Comparison of ENCODE assay signal across 8 cellular contexts in the genomic region with DNA sequence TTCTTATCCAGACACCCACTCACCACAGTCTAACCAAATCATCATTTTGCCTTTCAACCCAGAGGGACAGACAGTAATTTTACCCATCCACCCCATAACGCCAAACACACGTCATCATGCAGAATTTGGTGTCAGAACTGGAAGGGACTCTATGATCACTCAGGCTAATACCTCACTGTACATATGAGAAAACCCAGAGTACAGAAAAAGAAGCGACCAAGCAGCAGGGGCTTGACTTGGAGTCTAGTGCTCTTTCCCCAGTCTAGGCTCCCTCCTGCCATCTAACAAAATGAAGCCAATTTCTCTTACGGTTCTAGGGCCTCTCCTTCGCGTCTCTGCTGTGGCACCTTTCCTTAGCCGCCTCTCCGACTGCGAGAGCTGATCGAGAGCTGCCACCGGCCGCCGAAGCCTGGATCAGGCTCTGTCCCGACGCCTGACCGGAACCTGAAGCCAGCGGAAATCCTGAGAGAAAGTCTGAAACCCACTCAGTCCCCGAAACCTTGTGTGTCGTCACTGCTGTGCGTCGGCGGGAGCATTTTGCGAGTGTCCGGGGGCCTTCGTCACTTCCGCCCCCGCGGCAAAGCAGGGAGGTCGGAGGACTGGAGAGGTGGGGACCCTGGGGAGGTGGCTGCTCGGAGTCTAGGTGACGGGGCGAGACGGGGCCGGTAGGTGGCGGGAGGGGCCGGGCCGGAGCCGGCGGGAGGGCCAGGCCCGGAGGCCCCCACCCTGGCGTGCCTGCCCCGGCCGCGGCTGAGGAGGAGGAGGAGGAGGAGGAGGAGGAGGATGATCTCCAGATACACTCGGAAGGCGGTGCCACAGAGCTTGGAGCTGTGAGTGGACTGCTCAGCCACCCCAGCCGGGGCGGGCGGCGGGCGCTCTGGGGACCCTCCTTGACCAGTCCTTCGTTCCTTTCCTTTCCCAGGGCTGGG. TPM values are rescaled to one million over a fixed set of nuclear protein-coding genes. Genes with fewer than 3 reads are reported as not detected.
A peak's percentile ranks its signal among the peaks of the same experiment; 100 is the strongest.
DNase-seq lines count a peak whose midpoint lies in the region; ATAC-seq and TF ChIP-seq lines count a peak whose summit lies in the region.

A gene (minus strand): TSS at position 452 of the 929 bp plus-strand sequence. CDS start 4,071 bp downstream, outside the sequence.
A gene (plus strand): TSS at position 563 of the 929 bp plus-strand sequence. CDS start 221 bp downstream, at position 784.

- CTCF ChIA-PET in T-cell (lab: Charles Lee) = interaction anchor here in 1 of 2 donors (1.2 to 1.9 kb wide), 2 partner anchors 9 to 71 kb away, joined by 13 to 16 read pairs; a partner anchor contains a TSS

- intact Hi-C loops in cardiac septum (cut with DNase I) = loop anchor here (2.0 to 5.0 kb wide), 3 partner anchors 56 to 79 kb away; a partner anchor contains a TSS
- intact Hi-C loops in transverse colon (cut with DNase I; ENCODE audit: low total_unique reads) = loop anchor here (5.0 kb wide), 1 partner anchor 1381 kb away; no protein-coding TSS in a partner anchor

- H3K27me3 Mint-ChIP-seq in T-cell = no peaks in the 10 kb centered on the region

- peak within 1 kb of the TSS; percentile 78 for H2BK5ac ChIP-seq in trophoblast cell (ENCODE audit: low read depth, low read length, poor library complexity)

- H4K12ac ChIP-seq in trophoblast cell (ENCODE audit: low read depth, low read length) = peak within 1 kb of the TSS; percentile 92

- peak within 1 kb of the TSS; percentile 80 for H3K4me2 ChIP-seq in trophoblast cell (ENCODE audit: low read length)

- no peak within 1 kb of the TSS for H2BK12ac ChIP-seq in trophoblast cell (ENCODE audit: low read length)

- H3K27ac ChIP-seq in adipose tissue (ENCODE audit: low read depth, low read length) = peak within 1 kb of the TSS; percentile 71
- H3K27ac ChIP-seq in trophoblast cell (ENCODE audit: low read depth, low read length) = peak within 1 kb of the TSS; percentile 88
- peak within 1 kb of the TSS; percentile 96 to 99 (median 96) for H3K27ac ChIP-seq in transverse colon

- TF ChIP-seq EP300 in transverse colon (IDR thresholded peaks at IDR 0.05; ENCODE audit: low read depth) = no peak

- peaks cover 2 to 3% of the 10 kb centered on the region in 2 experiments for H3K4me1 ChIP-seq in trophoblast cell (ENCODE audit: control insufficient read depth in 1 of 2, insufficient read depth in 2 of 2, low read length in 2 of 2)
- H3K4me1 ChIP-seq in transverse colon = peaks cover 11 to 50% (median 19%) of the 10 kb centered on the region in 4 donors

- peak within 1 kb of the TSS; percentile 97 to 99 for H3K27ac Mint-ChIP-seq in T-cell

- peaks cover 43 to 52% (median 45%) of the 10 kb centered on the region in 3 donors for H3K4me1 Mint-ChIP-seq in T-cell

- H3K36me3 ChIP-seq in trophoblast cell (ENCODE audit: control insufficient read depth in 1 of 2, insufficient read depth in 2 of 2, low read length in 2 of 2) (peaks cover 3% of the 10 kb centered on the region in 2 experiments), transverse colon (peaks cover 0 to 10% (median 2%) of the 10 kb centered on the region in 4 donors)

- H3K23ac ChIP-seq in trophoblast cell (ENCODE audit: low read length) = no peak within 1 kb of the TSS

- H3K9ac ChIP-seq in trophoblast cell (ENCODE audit: low read length) = peak within 1 kb of the TSS; percentile 95

- peak within 1 kb of the TSS; percentile 92 for H3K14ac ChIP-seq in trophoblast cell (ENCODE audit: low read length)

- H3K27me3 ChIP-seq in trophoblast cell (ENCODE audit: insufficient read depth, low read length) = no peaks in the 10 kb centered on the region
- no peaks in the 10 kb centered on the region for H3K27me3 ChIP-seq in transverse colon

- POLR2A ChIA-PET in T-cell (lab: Charles Lee) = interaction anchor here (0.5 to 1.5 kb wide), 5 partner anchors 24 to 72 kb away, joined by 3 to 14 read pairs (median 6); a partner anchor contains a TSS

- peak within 1 kb of the TSS; percentile 66 for H3K4ac ChIP-seq in trophoblast cell (ENCODE audit: low read depth, low read length)

- H2AFZ ChIP-seq in trophoblast cell (ENCODE audit: insufficient read depth, low read length, poor library complexity) = peak within 1 kb of the TSS; percentile 89

- TF ChIP-seq CTCF in GM12874 (IDR thresholded peaks at IDR 0.05; ENCODE audit: insufficient read depth, low read depth, low read length) = peak; percentile 31; the same call in 1 of the 2 replicates
- TF ChIP-seq CTCF in transverse colon (IDR thresholded peaks at IDR 0.05) = peak in 3 of 5 experiments; percentile 25 to 44 (median 26)

- H2AK5ac ChIP-seq in trophoblast cell (ENCODE audit: low read length) = peak within 1 kb of the TSS; percentile 71

- H4K8ac ChIP-seq in trophoblast cell (ENCODE audit: low read depth, low read length) = peak within 1 kb of the TSS; percentile 96

- H3K9me3 ChIP-seq in trophoblast cell (ENCODE audit: insufficient read depth, low read depth, low read length) (no peaks in the 10 kb centered on the region), transverse colon (no peaks in the 10 kb centered on the region)

- peaks cover 9% of the 10 kb centered on the region for H3K79me1 ChIP-seq in trophoblast cell (ENCODE audit: low read length)

- H3K36me3 Mint-ChIP-seq in T-cell = peaks cover 4% of the 10 kb centered on the region

- peak; percentile 96 for TF ChIP-seq POLR2A in transverse colon (IDR thresholded peaks at IDR 0.05)

- WGBS in adipose tissue, 3 donors = 0 to 1% (median 1%) methylated on average over 40 to 52 of the region's 52 CpGs
- WGBS in trophoblast cell (ENCODE audit: extremely low coverage, insufficient coverage, insufficient read length) = no CpG with 5 or more reads among the region's 52 CpGs
- 0 to 1% methylated on average over 2 to 38 of the region's 52 CpGs for WGBS in transverse colon (ENCODE audit: low coverage in 1 of 2), 2 donors

- DNase-seq in NCI-H1436 treated with DMSO at 0.1 percent for 48 hours (lab: John Stamatoyannopoulos, UW) (peak; percentile 30), T-cell (peak; percentile 79 to 93 (median 89)), cardiac septum (ENCODE audit: low spot score) (peak; percentile 95), trophoblast cell (peak; percentile 90 to 97), transverse colon (peak; percentile 95)

- in situ Hi-C loops in transverse colon (cut with MboI; ENCODE audit: low pct_ligation_motif_present in 1 of 4, low pct_unique_long_range_greater_than_20kb in 1 of 4, low sequenced_read_pairs in 3 of 4) = loop anchor here in 2 of 4 donors (10.0 to 25.0 kb wide), 3 partner anchors 63 to 806 kb away; a partner anchor contains a TSS

- ATAC-seq in HG02763 (IDR thresholded peaks at IDR 0.05; ENCODE audit: unreplicated experiment) (peak; percentile 93), T-cell (replicated peaks in 1 of 4) (peak; percentile 95 to 96 (median 95))

- H4K91ac ChIP-seq in trophoblast cell (ENCODE audit: low read depth, low read length) = peak within 1 kb of the TSS; percentile 82

- H3K4me3 Mint-ChIP-seq in T-cell = peak within 1 kb of the TSS; percentile 97 to 100 (median 100)

- peaks cover 7% of the 10 kb centered on the region for H3K79me2 ChIP-seq in trophoblast cell (ENCODE audit: control insufficient read depth, insufficient read depth, low read length, poor library complexity)

- H3K18ac ChIP-seq in trophoblast cell (ENCODE audit: low read length) = peak within 1 kb of the TSS; percentile 84

- H3K4me3 ChIP-seq in trophoblast cell (ENCODE audit: low read depth, low read length) = peak within 1 kb of the TSS; percentile 92
- peak within 1 kb of the TSS; percentile 76 to 94 (median 88) for H3K4me3 ChIP-seq in transverse colon

- H2BK120ac ChIP-seq in trophoblast cell (ENCODE audit: insufficient read depth, low read length, poor library complexity) = peak within 1 kb of the TSS; percentile 76

- H3K9me3 Mint-ChIP-seq in T-cell = no peaks in the 10 kb centered on the region

RNA-seq across cellular contexts. Expression of the first gene that starts in this region (rescaled TPM):
- 10 to 100 TPM; 26.3 to 46.8 (median 31.2) TPM for total RNA-seq in T-cell
- 10 to 100 TPM in 1 of 3 donors, 1 to 10 TPM in 2; 6.8 to 13.0 (median 7.2) TPM for polyA plus RNA-seq in adipose tissue
- total RNA-seq in cardiac septum = 17.0 TPM
- 26.9 and 27.4 TPM in 2 replicates for polyA plus RNA-seq in trophoblast cell (2013)
- 10 to 100 TPM in 3 of 4 donors, 1 to 10 TPM in 1; 6.4 to 27.0 (median 24.7) TPM for total RNA-seq in transverse colon

RNA-seq across cellular contexts. Expression of the second gene that starts in this region (rescaled TPM):
- total RNA-seq in T-cell (10 to 100 TPM; 14.0 to 16.6 (median 15.8) TPM), cardiac septum (11.5 TPM), transverse colon (10 to 100 TPM in 3 of 4 donors, 1 to 10 TPM in 1; 9.7 to 32.0 (median 17.3) TPM)
- 10 to 100 TPM in 2 of 3 donors, 1 to 10 TPM in 1; 8.4 to 25.2 (median 11.6) TPM for polyA plus RNA-seq in adipose tissue
- polyA plus RNA-seq in trophoblast cell (2013) = 28.6 and 31.3 TPM in 2 replicates

Comparison
In these comparisons a context has a peak if more than half of its experiments do, and no peak if none do; other contexts are left out.
1. Peak in every context shown above with its lines: DNase-seq, ATAC-seq, H3K4me3 ChIP-seq and H3K27ac ChIP-seq.
2. DNase-seq: peak in every context shown above with its lines; median percentile 95 in cardiac septum; 95 in transverse colon; 94 in trophoblast cell; 89 in T-cell; 30 in NCI-H1436 treated with DMSO at 0.1 percent for 48 hours.